In genomic region chr7:27605689-27606269, GRCh38 we compare ENCODE assay signal across 9 cellular contexts. TPM values are rescaled to one million over a fixed set of nuclear protein-coding genes. Genes with fewer than 3 reads are reported as not detected.
A peak's percentile ranks its signal among the peaks of the same experiment; 100 is the strongest.
DNase-seq lines count a peak whose midpoint lies in the region; ATAC-seq and TF ChIP-seq lines count a peak whose summit lies in the region.
"Had no signal": no experiment of that assay in that cellular context is flagged by ENCODE, and none has a peak within 500 bp of the region (broad histone marks: within the 10 kb centered on the region; RNA-seq: fewer than 3 reads in every experiment).

No MANE protein-coding gene starts in this region.

- H3K27me3 ChIP-seq in adrenal gland (no peaks in the 10 kb centered on the region), lower lobe of right lung (ENCODE audit: low read depth) (no peaks in the 10 kb centered on the region), MG63 (no peaks in the 10 kb centered on the region)

- no peak for ATAC-seq in lower lobe of right lung

- 21 to 30% (median 26%) methylated on average over 2 of the region's 2 CpGs for WGBS in adrenal gland, 4 donors

- no peak for TF ChIP-seq POLR2A in adrenal gland (IDR thresholded peaks at IDR 0.05)

- H3K4me1 ChIP-seq in adrenal gland (replicated peaks in 1 of 2) (no peaks in the 10 kb centered on the region), lower lobe of right lung (peaks cover 9% of the 10 kb centered on the region)

- peak; percentile 16 to 59 (median 32) for TF ChIP-seq CTCF in adrenal gland (IDR thresholded peaks at IDR 0.05)
- TF ChIP-seq CTCF in lower lobe of right lung (IDR thresholded peaks at IDR 0.05): peak; percentile 32

- H3K4me3 ChIP-seq in Jurkat, Clone E6-1 (ENCODE audit: low read length): no peak overlapping the region
- H3K4me3 ChIP-seq in adrenal gland (no peak overlapping the region), lower lobe of right lung (no peak overlapping the region), MG63 (no peak overlapping the region)

- H3K27ac ChIP-seq in adrenal gland (no peak overlapping the region), lower lobe of right lung (no peak overlapping the region)

- intact Hi-C loops in adrenal gland (cut with DNase I): no loop called here
- intact Hi-C loops in lower lobe of right lung (cut with DNase I): no loop called here

- H3K36me3 ChIP-seq in adrenal gland (replicated peaks in 1 of 2) (no peaks in the 10 kb centered on the region), lower lobe of right lung (no peaks in the 10 kb centered on the region), MG63 (no peaks in the 10 kb centered on the region)

- H3K9me3 ChIP-seq in adrenal gland (replicated peaks in 1 of 3) (no peaks in the 10 kb centered on the region), lower lobe of right lung (no peaks in the 10 kb centered on the region), MG63 (no peaks in the 10 kb centered on the region)

- DNase-seq in D341Med (ENCODE audit: low spot score) (peak; percentile 28), adrenal gland (peak in 1 of 7 donors; percentile 16), lower lobe of right lung (no peak), MG63 (no peak), SKM-1 (lab: John Stamatoyannopoulos, UW; ENCODE audit: unreplicated experiment) (no peak), SIG-M5 treated with dmso at 0.1 percent for 504 hours (lab: John Stamatoyannopoulos, UW; ENCODE audit: unreplicated experiment) (no peak), NOMO-1 treated with dmso at 0.1 percent for 144 hours (lab: John Stamatoyannopoulos, UW; ENCODE audit: unreplicated experiment) (no peak)
- DNase-seq in Jurkat, Clone E6-1 (ENCODE audit: low read depth, low spot score): peak; percentile 11
- DNase-seq: stimulated activated CD4-positive, alpha-beta T cell treated with anti-CD3 and anti-CD28 coated beads, Interleukin-1b, Interleukin-23, amount 100 ng/mL, for 48 hours had no signal

RNA-seq across cellular contexts. Expression of gene HIBADH, which starts 56.9 kb away (rescaled TPM):
- polyA plus RNA-seq in Jurkat, Clone E6-1 (2012; ENCODE audit: insufficient read depth, insufficient read length): 53.4 TPM
- 100 to 1,000 TPM; 101 to 227 (median 134) TPM for total RNA-seq in adrenal gland
- 100 to 1,000 TPM in 1 of 3 donors, 10 to 100 TPM in 2; 42.9 to 147 (median 51.2) TPM for polyA plus RNA-seq in adrenal gland
- 27.1 TPM for total RNA-seq in lower lobe of right lung
- 19.0 and 31.0 TPM in 2 replicates for total RNA-seq in MG63 (2014; rRNA removed; shearing (Covaris generic); ENCODE audit: low replicate concordance)

Comparison
In these comparisons a context has a peak if more than half of its experiments do, and no peak if none do; other contexts are left out.
1. DNase-seq: peak in D341Med (single experiment) and Jurkat, Clone E6-1 (single experiment); none in lower lobe of right lung (single experiment), MG63 (single experiment), SKM-1 (single experiment), SIG-M5 treated with dmso at 0.1 percent for 504 hours (single experiment) and NOMO-1 treated with dmso at 0.1 percent for 144 hours (single experiment).